Comparison of ENCODE assay signal across 23 cellular contexts in the genomic region with DNA sequence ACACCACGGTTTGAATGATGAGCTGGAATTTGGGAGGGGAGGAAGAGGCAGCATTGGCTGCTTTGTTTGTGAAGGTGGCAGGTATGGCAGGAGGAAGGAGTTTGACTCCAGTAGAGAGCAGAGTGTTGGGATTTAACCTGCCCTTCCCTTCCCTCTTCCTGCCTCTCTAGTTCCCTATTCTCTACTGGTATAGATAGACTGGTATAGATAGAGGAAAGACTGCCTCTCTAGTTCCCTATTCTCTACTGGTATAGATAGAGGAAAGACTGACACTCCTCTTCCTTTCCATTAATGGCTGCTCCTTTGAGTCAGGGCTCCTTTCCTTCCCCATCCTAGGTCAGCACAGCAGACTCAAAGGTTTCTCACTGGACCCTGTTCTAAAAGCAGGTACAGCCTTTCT. TPM values are rescaled to one million over a fixed set of nuclear protein-coding genes. Genes with fewer than 3 reads are reported as not detected.
A peak's percentile ranks its signal among the peaks of the same experiment; 100 is the strongest.
DNase-seq lines count a peak whose midpoint lies in the region; ATAC-seq and TF ChIP-seq lines count a peak whose summit lies in the region.
"Had no signal": no experiment of that assay in that cellular context is flagged by ENCODE, and none has a peak within 500 bp of the region (broad histone marks: within the 10 kb centered on the region; RNA-seq: fewer than 3 reads in every experiment).

No MANE protein-coding gene starts in this region.

- no peaks in the 10 kb centered on the region for H3K27me3 Mint-ChIP-seq in effector memory CD8-positive, alpha-beta T cell
- H3K27me3 Mint-ChIP-seq: progenitor cell of endocrine pancreas had no signal

- H3K36me3 Mint-ChIP-seq in effector memory CD8-positive, alpha-beta T cell (ENCODE audit: insufficient read depth) = peaks cover 42% of the 10 kb centered on the region
- H3K36me3 Mint-ChIP-seq: neural progenitor cell had no signal

- H3K4me3 ChIP-seq in left ventricle myocardium inferior = no peak overlapping the region
- H3K4me3 ChIP-seq in neutrophil (ENCODE audit: low read depth in 1 of 2, low read length in 1 of 2) = no peak overlapping the region
- no peak overlapping the region for H3K4me3 ChIP-seq in aorta (ENCODE audit: low read length in 2 of 2)
- H3K4me3 ChIP-seq: BLaER1 treated with 17β-estradiol and CSF1 and Interleukin-3, amounts not matched to agents 10 nM and 100 nM; MG63; neural progenitor cell; suprapubic skin had no signal

- H3K36me3 ChIP-seq in left ventricle myocardium inferior (peaks cover 77% of the 10 kb centered on the region), neutrophil (peaks cover 94% of the 10 kb centered on the region), aorta (ENCODE audit: control insufficient read depth in 1 of 2, insufficient read depth in 2 of 2, low read length in 1 of 2) (peaks cover 3 to 7% of the 10 kb centered on the region in 2 donors)
- H3K36me3 ChIP-seq: neural progenitor cell had no signal

- H3K4me1 ChIP-seq in left ventricle myocardium inferior (peaks cover 3% of the 10 kb centered on the region), neutrophil (ENCODE audit: control insufficient read depth in 1 of 2, insufficient read depth in 1 of 2, low read depth in 1 of 2, low read length in 1 of 2) (peaks cover 0 to 5% of the 10 kb centered on the region in 2 experiments), aorta (ENCODE audit: control insufficient read depth in 1 of 2, insufficient read depth in 2 of 2, low read length in 2 of 2) (no peaks in the 10 kb centered on the region)
- H3K4me1 ChIP-seq: neural progenitor cell, suprapubic skin had no signal

- H3K27ac Mint-ChIP-seq in effector memory CD8-positive, alpha-beta T cell = peak overlapping the region; percentile 4 to 66
- H3K27ac Mint-ChIP-seq: neural progenitor cell, progenitor cell of endocrine pancreas had no signal

- H3K27ac ChIP-seq in left ventricle myocardium inferior (replicated peaks) = no peak overlapping the region
- H3K27ac ChIP-seq in neutrophil = peak overlapping the region; percentile 47
- H3K27ac ChIP-seq in aorta (ENCODE audit: low read depth in 1 of 2, low read length in 2 of 2) = no peak overlapping the region
- H3K27ac ChIP-seq: BLaER1 treated with 17β-estradiol and CSF1 and Interleukin-3, amounts not matched to agents 10 nM and 100 nM; neural progenitor cell; suprapubic skin; WERI-Rb-1 had no signal

- intact Hi-C loops in Right ventricle myocardium inferior (cut with DNase I) = no loop called here
- intact Hi-C loops in left ventricle myocardium inferior (cut with micrococcal nuclease) = no loop called here
- intact Hi-C loops in aorta (cut with DNase I) = no loop called here

- TF ChIP-seq CTCF in left ventricle myocardium inferior (IDR thresholded peaks at IDR 0.05; ENCODE audit: borderline replicate concordance) (no peak), neutrophil (IDR thresholded peaks at IDR 0.05) (no peak)

- H3K9me3 ChIP-seq in left ventricle myocardium inferior (replicated peaks) = no peaks in the 10 kb centered on the region
- H3K9me3 ChIP-seq in neutrophil = no peaks in the 10 kb centered on the region
- no peaks in the 10 kb centered on the region for H3K9me3 ChIP-seq in aorta (ENCODE audit: control insufficient read depth, low read length)
- H3K9me3 ChIP-seq: BLaER1 treated with 17β-estradiol and CSF1 and Interleukin-3, amounts not matched to agents 10 nM and 100 nM; MG63; suprapubic skin had no signal

- 80 to 82% methylated on average over 1 of the region's 1 CpG for WGBS in aorta, 2 donors

- H3K4me3 Mint-ChIP-seq in effector memory CD8-positive, alpha-beta T cell = no peak overlapping the region
- H3K4me3 Mint-ChIP-seq: neural progenitor cell had no signal

- H3K27me3 ChIP-seq in left ventricle myocardium inferior (ENCODE audit: low read depth) = no peaks in the 10 kb centered on the region
- H3K27me3 ChIP-seq in neutrophil = no peaks in the 10 kb centered on the region
- no peaks in the 10 kb centered on the region for H3K27me3 ChIP-seq in aorta (ENCODE audit: control insufficient read depth in 1 of 2, insufficient read depth in 2 of 2, low read length in 1 of 2)
- H3K27me3 ChIP-seq: BLaER1 treated with 17β-estradiol and CSF1 and Interleukin-3, amounts not matched to agents 10 nM and 100 nM; MG63; neural progenitor cell; suprapubic skin had no signal

- peaks cover 14 to 18% of the 10 kb centered on the region in 2 donors for H3K4me1 Mint-ChIP-seq in effector memory CD8-positive, alpha-beta T cell (ENCODE audit: low read depth in 2 of 2)
- H3K4me1 Mint-ChIP-seq: neural progenitor cell had no signal

- H3K9me3 Mint-ChIP-seq in effector memory CD8-positive, alpha-beta T cell = no peaks in the 10 kb centered on the region
- H3K9me3 Mint-ChIP-seq: neural progenitor cell had no signal

- peak; percentile 48 for ATAC-seq in Right ventricle myocardium inferior
- no peak for ATAC-seq in effector memory CD8-positive, alpha-beta T cell (replicated peaks)
- ATAC-seq in aorta (ENCODE audit: low FRiP score) = no peak
- no peak for ATAC-seq in HG03457 (IDR thresholded peaks at IDR 0.05; ENCODE audit: unreplicated experiment)

- DNase-seq in Right ventricle myocardium inferior (ENCODE audit: missing footprints) (no peak), left ventricle myocardium inferior (no peak), OCI-M1 (lab: John Stamatoyannopoulos, UW) (peak; percentile 80), aorta (no peak), anterior cingulate cortex (lab: John Stamatoyannopoulos, UW) (no peak)
- no peak for DNase-seq in effector memory CD8-positive, alpha-beta T cell
- DNase-seq: activated gamma-delta T cell, amniotic stem cell, dermis blood vessel endothelial cell, left cardiac atrium, MG63, midbrain, NCI-H1694, NCI-H2171 treated with DMSO at 0.1 percent for 48 hours, NCI-H526, T-helper 1 cell, WERI-Rb-1 had no signal

RNA-seq across cellular contexts. Expression of a gene that starts 8.4 kb away (rescaled TPM):
- total RNA-seq in Right ventricle myocardium inferior (not detected), left ventricle myocardium inferior (not detected), aorta (under 1 TPM; 0.48 to 0.65 TPM)
- under 1 TPM in 1 of 2 donors, not detected in 1; 0.03 TPM for polyA plus RNA-seq in aorta
- total RNA-seq: dermis blood vessel endothelial cell, left cardiac atrium, progenitor cell of endocrine pancreas had no signal

RNA-seq across cellular contexts. Expression of a gene that starts 50.3 kb away (rescaled TPM):
- total RNA-seq in Right ventricle myocardium inferior (128 TPM), left ventricle myocardium inferior (132 TPM), aorta (10 to 100 TPM; 41.8 to 49.9 TPM)
- polyA plus RNA-seq in aorta = 10 to 100 TPM; 34.1 to 83.8 TPM
